9 cellular contexts compared by ENCODE assay signal in genomic region chr16:77788196-77789084, GRCh38. TPM values are rescaled to one million over a fixed set of nuclear protein-coding genes. Genes with fewer than 3 reads are reported as not detected.
DNase-seq lines count a peak whose midpoint lies in the region; ATAC-seq and TF ChIP-seq lines count a peak whose summit lies in the region.
"Had no signal": no experiment of that assay in that cellular context is flagged by ENCODE, and none has a peak within 500 bp of the region (broad histone marks: within the 10 kb centered on the region; RNA-seq: fewer than 3 reads in every experiment).

TSS of gene VAT1L (plus strand) at chr16:77788564. CDS start at chr16:77788683, 119 bp downstream.

- DNase-seq in Daoy (ENCODE audit: low read depth) (peak; percentile 58), HFF-Myc (ENCODE audit: extremely low read depth, low read depth) (no peak), foreskin keratinocyte (peak; percentile 17 to 37), A172 (ENCODE audit: low spot score) (no peak), GOT3 (lab: John Stamatoyannopoulos, UW) (no peak)
- peak; percentile 9 for DNase-seq in activated CD8-positive, alpha-beta T cell treated with anti-CD3 and anti-CD28 coated beads for 36 hours

- no peak within 1 kb of the TSS for H3K27ac Mint-ChIP-seq in activated CD8-positive, alpha-beta T cell treated with anti-CD3 and anti-CD28 coated beads for 36 hours
- no peak within 1 kb of the TSS for H3K27ac Mint-ChIP-seq in nephron

- TF ChIP-seq CTCF in HFF-Myc (IDR thresholded peaks at IDR 0.05; ENCODE audit: low read depth, low read length, missing control alignments) (no peak), foreskin keratinocyte (conservative IDR thresholded peaks at IDR 0.05) (no peak), nephron (IDR thresholded peaks at IDR 0.05; ENCODE audit: unreplicated experiment in 3 of 3) (no peak)
- no peak for TF ChIP-seq CTCF in activated CD8-positive, alpha-beta T cell treated with anti-CD3 and anti-CD28 coated beads for 36 hours (IDR thresholded peaks at IDR 0.05)

- peaks cover 61% of the 10 kb centered on the region for H3K27me3 Mint-ChIP-seq in activated CD8-positive, alpha-beta T cell treated with anti-CD3 and anti-CD28 coated beads for 36 hours
- peaks cover 79% of the 10 kb centered on the region for H3K27me3 Mint-ChIP-seq in nephron (ENCODE audit: low read depth)

- H3K4me3 Mint-ChIP-seq in activated CD8-positive, alpha-beta T cell treated with anti-CD3 and anti-CD28 coated beads for 36 hours: peak within 1 kb of the TSS; percentile 48
- peak within 1 kb of the TSS; percentile 82 to 94 (median 83) for H3K4me3 Mint-ChIP-seq in nephron

- H3K27ac ChIP-seq in foreskin keratinocyte: no peak within 1 kb of the TSS
- H3K27ac ChIP-seq: SK-N-MC had no signal

- H3K9me3 Mint-ChIP-seq in activated CD8-positive, alpha-beta T cell treated with anti-CD3 and anti-CD28 coated beads for 36 hours: no peaks in the 10 kb centered on the region
- no peaks in the 10 kb centered on the region for H3K9me3 Mint-ChIP-seq in nephron

- no peak for ATAC-seq in activated CD8-positive, alpha-beta T cell treated with anti-CD3 and anti-CD28 coated beads for 36 hours
- peak; percentile 85 for ATAC-seq in foreskin keratinocyte
- ATAC-seq in HG02852 (IDR thresholded peaks at IDR 0.05; ENCODE audit: unreplicated experiment): no peak

- no peaks in the 10 kb centered on the region for H3K4me1 ChIP-seq in foreskin keratinocyte

- peaks cover 55% of the 10 kb centered on the region for H3K27me3 ChIP-seq in foreskin keratinocyte

- peaks cover 4% of the 10 kb centered on the region for H3K4me1 Mint-ChIP-seq in activated CD8-positive, alpha-beta T cell treated with anti-CD3 and anti-CD28 coated beads for 36 hours (ENCODE audit: low read depth)
- peaks cover 7% of the 10 kb centered on the region for H3K4me1 Mint-ChIP-seq in nephron

- peak within 1 kb of the TSS; percentile 44 for H3K4me3 ChIP-seq in HFF-Myc (replicated peaks; ENCODE audit: low read depth, low read length)
- H3K4me3 ChIP-seq: SK-N-MC had no signal

- CTCF ChIA-PET in activated CD8-positive, alpha-beta T cell treated with anti-CD3 and anti-CD28 coated beads for 36 hours (lab: Charles Lee): interaction anchor here (1.3 kb wide), 1 partner anchor 112 kb away, joined by 3 read pairs; no protein-coding TSS in a partner anchor

- POLR2A ChIA-PET in activated CD8-positive, alpha-beta T cell treated with anti-CD3 and anti-CD28 coated beads for 36 hours (lab: Charles Lee): no interaction called here

- no peaks in the 10 kb centered on the region for H3K36me3 Mint-ChIP-seq in activated CD8-positive, alpha-beta T cell treated with anti-CD3 and anti-CD28 coated beads for 36 hours (ENCODE audit: low read depth)
- H3K36me3 Mint-ChIP-seq in nephron (ENCODE audit: low read depth): no peaks in the 10 kb centered on the region

- intact Hi-C loops in activated CD8-positive, alpha-beta T cell treated with anti-CD3 and anti-CD28 coated beads for 36 hours (cut with micrococcal nuclease): loop anchor here (10.0 kb wide), 1 partner anchor 114 kb away; no protein-coding TSS in a partner anchor

RNA-seq across cellular contexts. Expression of gene VAT1L, which starts in this region (rescaled TPM):
- total RNA-seq in Daoy (2014; rRNA removed; shearing (Covaris generic)): 1.5 and 1.7 TPM in 2 replicates
- total RNA-seq in activated CD8-positive, alpha-beta T cell treated with anti-CD3 and anti-CD28 coated beads for 36 hours: not detected
- not detected in 2 replicates for total RNA-seq in foreskin keratinocyte
- polyA plus RNA-seq in foreskin keratinocyte: not detected in 2 replicates
- not detected in 2 replicates for total RNA-seq in A172 (2014; rRNA removed; shearing (Covaris generic))

Comparison
In these comparisons a context has a peak if more than half of its experiments do, and no peak if none do; other contexts are left out.
1. Peak in DNase-seq in activated CD8-positive, alpha-beta T cell treated with anti-CD3 and anti-CD28 coated beads for 36 hours; RNA of the gene not detected or under 1 TPM.
2. Peak in DNase-seq and ATAC-seq in foreskin keratinocyte; RNA of the gene not detected or under 1 TPM.